ENCODE assay signal across 8 cellular contexts in genomic region chr12:132446535-132447326, GRCh38. TPM values are rescaled to one million over a fixed set of nuclear protein-coding genes. Genes with fewer than 3 reads are reported as not detected.
A peak's percentile ranks its signal among the peaks of the same experiment; 100 is the strongest.
DNase-seq lines count a peak whose midpoint lies in the region; ATAC-seq and TF ChIP-seq lines count a peak whose summit lies in the region.

No MANE protein-coding gene starts in this region.

- 85 to 96% methylated on average over 5 to 13 of the region's 13 CpGs for WGBS in gastroesophageal sphincter (ENCODE audit: low coverage in 1 of 2), 2 donors

- TF ChIP-seq CTCF in VCaP (conservative IDR thresholded peaks at IDR 0.05), result no peak
- no peak for TF ChIP-seq CTCF in gastroesophageal sphincter (IDR thresholded peaks at IDR 0.05)
- TF ChIP-seq CTCF in osteocyte (IDR thresholded peaks at IDR 0.05), result no peak

- peak overlapping the region in 1 of 2 donors; percentile 34 for H3K4me3 ChIP-seq in gastroesophageal sphincter

- H3K9me3 ChIP-seq in gastroesophageal sphincter, result no peaks in the 10 kb centered on the region

- CTCF ChIA-PET in activated CD8-positive, alpha-beta memory T cell treated with anti-CD3 and anti-CD28 coated beads, Interleukin-2, amount 10 ng/mL, durations not matched to agents 7 days and 5 days (lab: Charles Lee), result interaction anchor here (1.2 kb wide), 2 partner anchors 8 to 14 kb away, joined by 3 read pairs; no protein-coding TSS in a partner anchor

- no peak for ATAC-seq in activated CD8-positive, alpha-beta memory T cell treated with anti-CD3 and anti-CD28 coated beads, Interleukin-2, amount 10 ng/mL, durations not matched to agents 7 days and 5 days
- ATAC-seq in gastroesophageal sphincter, result no peak
- ATAC-seq in stimulated activated memory B cell treated with anti-CD40 and anti-IgM and Interleukin-4, amounts not matched to agents 10 μg/mL and 1 μg/mL and 100 μg/mL, for 72 hours, result no peak
- no peak for ATAC-seq in GM21737 (IDR thresholded peaks at IDR 0.05; ENCODE audit: unreplicated experiment)

- peak overlapping the region; percentile 79 for H3K4me3 Mint-ChIP-seq in activated CD8-positive, alpha-beta memory T cell treated with anti-CD3 and anti-CD28 coated beads, Interleukin-2, amount 10 ng/mL, durations not matched to agents 7 days and 5 days
- H3K4me3 Mint-ChIP-seq in stimulated activated memory B cell treated with anti-CD40 and anti-IgM and Interleukin-4, amounts not matched to agents 10 μg/mL and 1 μg/mL and 100 μg/mL, for 72 hours, result peak overlapping the region; percentile 76
- no peak overlapping the region for H3K4me3 Mint-ChIP-seq in osteocyte (ENCODE audit: unreplicated experiment)

- no peaks in the 10 kb centered on the region for H3K9me3 Mint-ChIP-seq in activated CD8-positive, alpha-beta memory T cell treated with anti-CD3 and anti-CD28 coated beads, Interleukin-2, amount 10 ng/mL, durations not matched to agents 7 days and 5 days (ENCODE audit: low read depth)
- no peaks in the 10 kb centered on the region for H3K9me3 Mint-ChIP-seq in stimulated activated memory B cell treated with anti-CD40 and anti-IgM and Interleukin-4, amounts not matched to agents 10 μg/mL and 1 μg/mL and 100 μg/mL, for 72 hours
- no peaks in the 10 kb centered on the region for H3K9me3 Mint-ChIP-seq in osteocyte (ENCODE audit: unreplicated experiment)

- H3K27ac ChIP-seq in VCaP (peak overlapping the region; percentile 84), gastroesophageal sphincter (peak overlapping the region in 3 of 4 donors; percentile 20 to 69 (median 21))

- H3K27me3 Mint-ChIP-seq in activated CD8-positive, alpha-beta memory T cell treated with anti-CD3 and anti-CD28 coated beads, Interleukin-2, amount 10 ng/mL, durations not matched to agents 7 days and 5 days, result no peaks in the 10 kb centered on the region
- H3K27me3 Mint-ChIP-seq in stimulated activated memory B cell treated with anti-CD40 and anti-IgM and Interleukin-4, amounts not matched to agents 10 μg/mL and 1 μg/mL and 100 μg/mL, for 72 hours, result no peaks in the 10 kb centered on the region
- peaks cover 26% of the 10 kb centered on the region for H3K27me3 Mint-ChIP-seq in osteocyte (ENCODE audit: unreplicated experiment)

- peaks cover 0 to 10% (median 0%) of the 10 kb centered on the region in 3 donors for H3K4me1 ChIP-seq in gastroesophageal sphincter

- no peak for TF ChIP-seq POLR2A in gastroesophageal sphincter (IDR thresholded peaks at IDR 0.05)

- DNase-seq in activated CD8-positive, alpha-beta memory T cell treated with anti-CD3 and anti-CD28 coated beads, Interleukin-2, amount 10 ng/mL, durations not matched to agents 7 days and 5 days, result no peak
- no peak for DNase-seq in activated CD8-positive, alpha-beta memory T cell treated with anti-CD3 and anti-CD28 coated beads, Interleukin-2, amount 50 U/mL, for 48 hours
- no peak for DNase-seq in osteocyte (ENCODE audit: extremely low spot score, unreplicated experiment)
- no peak for DNase-seq in NCI-H1436 (lab: John Stamatoyannopoulos, UW)

- H3K4me1 Mint-ChIP-seq in activated CD8-positive, alpha-beta memory T cell treated with anti-CD3 and anti-CD28 coated beads, Interleukin-2, amount 10 ng/mL, durations not matched to agents 7 days and 5 days, result peaks cover 34% of the 10 kb centered on the region
- H3K4me1 Mint-ChIP-seq in stimulated activated memory B cell treated with anti-CD40 and anti-IgM and Interleukin-4, amounts not matched to agents 10 μg/mL and 1 μg/mL and 100 μg/mL, for 72 hours, result peaks cover 79% of the 10 kb centered on the region
- H3K4me1 Mint-ChIP-seq in osteocyte (ENCODE audit: unreplicated experiment), result no peaks in the 10 kb centered on the region

- peaks cover 56% of the 10 kb centered on the region for H3K27me3 ChIP-seq in gastroesophageal sphincter

- no peaks in the 10 kb centered on the region for H3K36me3 Mint-ChIP-seq in activated CD8-positive, alpha-beta memory T cell treated with anti-CD3 and anti-CD28 coated beads, Interleukin-2, amount 10 ng/mL, durations not matched to agents 7 days and 5 days
- H3K36me3 Mint-ChIP-seq in stimulated activated memory B cell treated with anti-CD40 and anti-IgM and Interleukin-4, amounts not matched to agents 10 μg/mL and 1 μg/mL and 100 μg/mL, for 72 hours, result no peaks in the 10 kb centered on the region
- no peaks in the 10 kb centered on the region for H3K36me3 Mint-ChIP-seq in osteocyte (ENCODE audit: unreplicated experiment)

- H3K36me3 ChIP-seq in gastroesophageal sphincter, result no peaks in the 10 kb centered on the region

- no peak for TF ChIP-seq EP300 in gastroesophageal sphincter (IDR thresholded peaks at IDR 0.05)

- peak overlapping the region; percentile 96 for H3K27ac Mint-ChIP-seq in activated CD8-positive, alpha-beta memory T cell treated with anti-CD3 and anti-CD28 coated beads, Interleukin-2, amount 10 ng/mL, durations not matched to agents 7 days and 5 days
- peak overlapping the region; percentile 98 for H3K27ac Mint-ChIP-seq in stimulated activated memory B cell treated with anti-CD40 and anti-IgM and Interleukin-4, amounts not matched to agents 10 μg/mL and 1 μg/mL and 100 μg/mL, for 72 hours
- H3K27ac Mint-ChIP-seq in osteocyte (ENCODE audit: unreplicated experiment), result no peak overlapping the region

RNA-seq across cellular contexts. Expression of gene FBRSL1, which starts 43.2 kb away (rescaled TPM):
- 10 to 100 TPM; 48.1 to 48.6 TPM for total RNA-seq in activated CD8-positive, alpha-beta memory T cell treated with anti-CD3 and anti-CD28 coated beads, Interleukin-2, amount 10 ng/mL, durations not matched to agents 7 days and 5 days
- total RNA-seq in gastroesophageal sphincter, result 10 to 100 TPM in 2 of 4 donors, 1 to 10 TPM in 2; 8.5 to 24.7 (median 15.5) TPM
- 42.1 and 46.2 TPM in 2 replicates for total RNA-seq in osteocyte
